ENCODE assay signal across 1 cellular context in genomic region chr19:2661615-2662014, GRCh38.
TF ChIP-seq lines count a peak whose summit lies in the region.

No MANE protein-coding gene starts in this region.

TF ChIP-seq in IMR-90, 13 proteins besides CTCF, POLR2A, EP300 and RAD21 (continued from another document):
- TF ChIP-seq RFX5 (IDR thresholded peaks at IDR 0.05; ENCODE audit: low read depth, low read length) (no peak), FOS (IDR thresholded peaks at IDR 0.05; ENCODE audit: low read depth, low read length) (no peak)
